In the genomic region with DNA sequence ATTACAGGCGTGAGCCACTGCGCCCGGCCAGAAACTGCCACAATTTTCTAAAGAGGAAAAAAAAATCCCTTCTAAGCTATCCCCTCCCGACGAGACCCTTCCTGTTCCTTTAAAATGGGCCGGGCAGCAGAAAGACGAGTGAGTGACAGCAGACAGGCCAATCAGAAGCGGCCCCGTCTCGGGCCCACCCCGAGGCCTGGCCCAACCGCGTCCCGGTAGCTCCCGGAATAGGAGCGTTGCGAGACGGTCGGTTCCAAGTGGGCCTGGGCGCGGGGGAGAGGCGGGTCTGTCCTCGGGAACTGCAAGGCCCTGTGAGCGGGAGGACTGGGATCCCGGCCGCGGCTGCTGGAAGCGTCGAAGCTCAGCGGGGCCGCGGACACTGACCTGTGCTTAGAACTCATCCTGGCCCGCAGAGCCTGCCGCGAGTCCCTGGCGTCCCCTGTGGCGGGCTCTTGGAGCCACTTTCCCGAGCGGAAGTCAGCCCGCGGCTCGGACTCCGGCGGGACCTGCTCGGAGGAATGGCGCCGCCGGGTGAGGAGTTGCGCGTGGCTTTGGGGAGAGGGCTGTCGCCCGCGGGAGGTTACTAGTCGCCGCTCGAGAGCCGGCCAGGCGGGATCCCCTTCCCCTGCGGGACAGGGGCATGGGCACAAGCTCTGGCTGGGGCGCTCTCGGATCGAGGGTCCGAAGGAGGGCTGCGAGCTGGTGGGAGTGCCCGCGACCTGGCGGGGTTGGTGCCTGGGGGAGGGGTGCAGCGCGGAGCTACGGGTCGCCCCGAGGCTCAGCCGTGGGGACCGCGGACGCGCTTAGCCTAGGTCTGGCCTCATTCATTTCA, we compare ENCODE assay signal across 8 cellular contexts. TPM values are rescaled to one million over a fixed set of nuclear protein-coding genes. Genes with fewer than 3 reads are reported as not detected.
DNase-seq lines count a peak whose midpoint lies in the region; ATAC-seq and TF ChIP-seq lines count a peak whose summit lies in the region.

A gene (minus strand): TSS at position 710 of the 832 bp plus-strand sequence.
A gene (plus strand): TSS at position 492 of the 832 bp plus-strand sequence. CDS start 27 bp downstream, at position 519.

- peaks cover 12% of the 10 kb centered on the region for H3K36me3 Mint-ChIP-seq in natural killer cell treated with Interleukin-12 subunit alpha and Interleukin-12 subunit beta and Interleukin-15 and Interleukin-18, amount 100 ng/mL, for 72 hours

- H3K9me3 ChIP-seq in Loucy (ENCODE audit: insufficient read depth, low read depth, low read length) (no peaks in the 10 kb centered on the region), RWPE2 (ENCODE audit: severe bottlenecking) (no peaks in the 10 kb centered on the region)

- no peaks in the 10 kb centered on the region for H3K9me3 Mint-ChIP-seq in natural killer cell treated with Interleukin-12 subunit alpha and Interleukin-12 subunit beta and Interleukin-15 and Interleukin-18, amount 100 ng/mL, for 72 hours

- peak within 1 kb of the TSS; percentile 96 to 99 for H3K27ac Mint-ChIP-seq in natural killer cell treated with Interleukin-12 subunit alpha and Interleukin-12 subunit beta and Interleukin-15 and Interleukin-18, amount 100 ng/mL, for 72 hours

- H3K36me3 ChIP-seq in H7 (replicated peaks; ENCODE audit: control insufficient read depth, insufficient read depth, low read length): peaks cover 4% of the 10 kb centered on the region
- peaks cover 3% of the 10 kb centered on the region; the same call in 1 of the 2 replicates for H3K36me3 ChIP-seq in Loucy (ENCODE audit: insufficient read depth, low read length)
- peaks cover 33% of the 10 kb centered on the region for H3K36me3 ChIP-seq in RWPE2 (ENCODE audit: low read depth)

- H2AFZ ChIP-seq in Loucy (ENCODE audit: low read length): peak within 1 kb of the TSS; percentile 87

- peaks cover 30 to 37% of the 10 kb centered on the region in 2 donors for H3K4me1 Mint-ChIP-seq in natural killer cell treated with Interleukin-12 subunit alpha and Interleukin-12 subunit beta and Interleukin-15 and Interleukin-18, amount 100 ng/mL, for 72 hours (ENCODE audit: low read depth in 2 of 2)

- H3K4me1 ChIP-seq in Loucy (ENCODE audit: insufficient read depth, low read length, poor library complexity, severe bottlenecking): peaks cover 28% of the 10 kb centered on the region
- peaks cover 13% of the 10 kb centered on the region for H3K4me1 ChIP-seq in RWPE2 (ENCODE audit: insufficient read depth, poor library complexity, severe bottlenecking)

- no peaks in the 10 kb centered on the region for H3K9me2 ChIP-seq in Loucy (replicated peaks; ENCODE audit: low read depth, low read length)

- peak within 1 kb of the TSS; percentile 97 for H3K9ac ChIP-seq in Loucy (ENCODE audit: low read depth, low read length, poor library complexity, severe bottlenecking)

- peak within 1 kb of the TSS; percentile 99 for H3K4me3 ChIP-seq in H7 (ENCODE audit: insufficient read depth, low read depth, low read length)
- H3K4me3 ChIP-seq in Loucy (ENCODE audit: low read length, poor library complexity, severe bottlenecking): peak within 1 kb of the TSS; percentile 82
- H3K4me3 ChIP-seq in RWPE2 (ENCODE audit: severe bottlenecking): peak within 1 kb of the TSS; percentile 88
- H3K4me3 ChIP-seq in fibroblast of pulmonary artery (replicated peaks; ENCODE audit: low read depth, low read length): peak within 1 kb of the TSS; percentile 94

- H3K27me3 ChIP-seq in H7 (ENCODE audit: control insufficient read depth, insufficient read depth, low read length) (no peaks in the 10 kb centered on the region), Loucy (ENCODE audit: insufficient read depth, low read length, poor library complexity, severe bottlenecking) (no peaks in the 10 kb centered on the region), RWPE2 (ENCODE audit: insufficient read depth, poor library complexity, severe bottlenecking) (no peaks in the 10 kb centered on the region)

- peak within 1 kb of the TSS; percentile 96 for H3K4me3 Mint-ChIP-seq in natural killer cell treated with Interleukin-12 subunit alpha and Interleukin-12 subunit beta and Interleukin-15 and Interleukin-18, amount 100 ng/mL, for 72 hours

- H3F3A ChIP-seq in Loucy (ENCODE audit: low read depth): no peaks in the 10 kb centered on the region

- peak within 1 kb of the TSS; percentile 88 for H3K27ac ChIP-seq in RWPE2 (ENCODE audit: poor library complexity, severe bottlenecking)

- ATAC-seq in RWPE2 (ENCODE audit: low read depth): peak; percentile 96
- peak; percentile 98 to 99 for ATAC-seq in natural killer cell treated with Interleukin-12 subunit alpha and Interleukin-12 subunit beta and Interleukin-15 and Interleukin-18, amount 100 ng/mL, for 72 hours

- H4K20me1 ChIP-seq in Loucy (ENCODE audit: insufficient read depth, low read length, poor library complexity, severe bottlenecking): peaks cover 37% of the 10 kb centered on the region

- peak within 1 kb of the TSS; percentile 88 for H3K4me2 ChIP-seq in Loucy (ENCODE audit: low read depth, low read length, poor library complexity, severe bottlenecking)

- TF ChIP-seq CTCF in Loucy (conservative IDR thresholded peaks at IDR 0.05; ENCODE audit: low read length) (no peak), RWPE2 (IDR thresholded peaks at IDR 0.05; ENCODE audit: poor library complexity, severe bottlenecking) (no peak), fibroblast of pulmonary artery (IDR thresholded peaks at IDR 0.05; ENCODE audit: low read length, missing control alignments) (no peak)

- DNase-seq in ELR (ENCODE audit: low read depth) (peak; percentile 99), H7 (peak; percentile 98), RWPE2 (ENCODE audit: low spot score) (peak; percentile 100), fibroblast of pulmonary artery (ENCODE audit: low read depth) (peak; percentile 98)
- DNase-seq in activated effector memory CD4-positive, alpha-beta T cell treated with Interleukin-2 at 50 U/mL for 16 hours: peak; percentile 93
- DNase-seq in natural killer cell treated with Interleukin-12 subunit alpha and Interleukin-12 subunit beta and Interleukin-15 and Interleukin-18, amount 100 ng/mL, for 72 hours (ENCODE audit: low spot score): peak; percentile 98
- DNase-seq in stimulated activated naive CD4-positive, alpha-beta T cell treated with Interleukin-2 at 50 U/mL for 16 hours (lab: John Stamatoyannopoulos, UW): peak; percentile 94

- H3K79me2 ChIP-seq in Loucy (ENCODE audit: insufficient read depth, low read length): peaks cover 57% of the 10 kb centered on the region

- H3K27me3 Mint-ChIP-seq in natural killer cell treated with Interleukin-12 subunit alpha and Interleukin-12 subunit beta and Interleukin-15 and Interleukin-18, amount 100 ng/mL, for 72 hours: no peaks in the 10 kb centered on the region

RNA-seq across cellular contexts. Expression of the first gene that starts in this region (rescaled TPM):
- total RNA-seq in H7 (2014; rRNA removed; shearing (Covaris generic)): 1.1 and 1.3 TPM in 2 replicates
- 1 to 10 TPM in 1 of 2 donors, under 1 TPM in 1; 0.95 to 2.1 TPM for total RNA-seq in natural killer cell treated with Interleukin-12 subunit alpha and Interleukin-12 subunit beta and Interleukin-15 and Interleukin-18, amount 100 ng/mL, for 72 hours

RNA-seq across cellular contexts. Expression of the second gene that starts in this region (rescaled TPM):
- total RNA-seq in H7 (2014; rRNA removed; shearing (Covaris generic)): 321 and 352 TPM in 2 replicates
- 100 to 1,000 TPM; 211 to 259 TPM for total RNA-seq in natural killer cell treated with Interleukin-12 subunit alpha and Interleukin-12 subunit beta and Interleukin-15 and Interleukin-18, amount 100 ng/mL, for 72 hours

Comparison
In these comparisons a context has a peak if more than half of its experiments do, and no peak if none do; other contexts are left out.
1. Peak in every context shown above with its lines: DNase-seq, ATAC-seq, H3K4me3 ChIP-seq and H3K27ac ChIP-seq.